ENCODE assay signal across 15 cellular contexts in genomic region chr19:55626350-55626749, GRCh38. TPM values are rescaled to one million over a fixed set of nuclear protein-coding genes. Genes with fewer than 3 reads are reported as not detected.
A peak's percentile ranks its signal among the peaks of the same experiment; 100 is the strongest.
DNase-seq lines count a peak whose midpoint lies in the region; ATAC-seq, FAIRE-seq and TF ChIP-seq lines count a peak whose summit lies in the region.
"Had no signal": no experiment of that assay in that cellular context is flagged by ENCODE, and none has a peak within 500 bp of the region (broad histone marks: within the 10 kb centered on the region; RNA-seq: fewer than 3 reads in every experiment).

No MANE protein-coding gene starts in this region.

- H3K79me2 ChIP-seq in neural progenitor cell (ENCODE audit: low read depth): peaks cover 12% of the 10 kb centered on the region

- TF ChIP-seq CTCF in foreskin keratinocyte (conservative IDR thresholded peaks at IDR 0.05) (no peak), neural progenitor cell (IDR thresholded peaks at IDR 0.05) (no peak)

- FAIRE-seq in HTR-8/SVneo (lab: Jason Lieb, UNC): no peak
- FAIRE-seq: G401.6 had no signal

- peak overlapping the region; percentile 42 for H3K4me3 Mint-ChIP-seq in activated CD4-positive, alpha-beta memory T cell treated with anti-CD3 and anti-CD28 coated beads for 36 hours
- H3K4me3 Mint-ChIP-seq in activated naive CD8-positive, alpha-beta T cell treated with anti-CD3 and anti-CD28 coated beads for 36 hours: peak overlapping the region; percentile 53
- H3K4me3 Mint-ChIP-seq in neural progenitor cell: no peak overlapping the region

- peaks cover 12% of the 10 kb centered on the region for H4K20me1 ChIP-seq in neural progenitor cell (ENCODE audit: low read depth)

- H3K36me3 ChIP-seq in neural progenitor cell: no peaks in the 10 kb centered on the region
- H3K36me3 ChIP-seq: thoracic aorta had no signal

- H3K27me3 ChIP-seq in foreskin keratinocyte: no peaks in the 10 kb centered on the region
- H3K27me3 ChIP-seq in neural progenitor cell: no peaks in the 10 kb centered on the region
- H3K27me3 ChIP-seq: left lung had no signal

- no peak overlapping the region for H3K27ac ChIP-seq in foreskin keratinocyte
- H3K27ac ChIP-seq in neural progenitor cell: no peak overlapping the region
- H3K27ac ChIP-seq: left lung, PC-9, thoracic aorta had no signal

- peaks cover 28% of the 10 kb centered on the region for H3K4me1 Mint-ChIP-seq in activated CD4-positive, alpha-beta memory T cell treated with anti-CD3 and anti-CD28 coated beads for 36 hours (ENCODE audit: low read depth)
- H3K4me1 Mint-ChIP-seq in activated naive CD8-positive, alpha-beta T cell treated with anti-CD3 and anti-CD28 coated beads for 36 hours: peaks cover 30% of the 10 kb centered on the region
- H3K4me1 Mint-ChIP-seq in neural progenitor cell: peaks cover 20% of the 10 kb centered on the region

- H3K4me1 ChIP-seq in foreskin keratinocyte (no peaks in the 10 kb centered on the region), neural progenitor cell (peaks cover 5% of the 10 kb centered on the region)

- intact Hi-C loops in activated CD4-positive, alpha-beta memory T cell treated with anti-CD3 and anti-CD28 coated beads for 36 hours (cut with micrococcal nuclease): loop anchor here (1.0 kb wide), 1 partner anchor 28 kb away; no protein-coding TSS in a partner anchor

- no peaks in the 10 kb centered on the region for H3K36me3 Mint-ChIP-seq in activated CD4-positive, alpha-beta memory T cell treated with anti-CD3 and anti-CD28 coated beads for 36 hours
- H3K36me3 Mint-ChIP-seq in activated naive CD8-positive, alpha-beta T cell treated with anti-CD3 and anti-CD28 coated beads for 36 hours: peaks cover 2% of the 10 kb centered on the region
- H3K36me3 Mint-ChIP-seq in neural progenitor cell: no peaks in the 10 kb centered on the region
- H3K36me3 Mint-ChIP-seq: naive B cell had no signal

- H3K4me2 ChIP-seq in neural progenitor cell: no peak overlapping the region
- H3K4me2 ChIP-seq: PC-9 had no signal

- DNase-seq in T follicular helper cell (ENCODE audit: low read depth) (peak; percentile 67), foreskin keratinocyte (no peak), HTR-8/SVneo (ENCODE audit: insufficient read length, low spot score) (no peak), neural progenitor cell (ENCODE audit: low spot score) (no peak)
- DNase-seq in activated CD4-positive, alpha-beta memory T cell treated with anti-CD3 and anti-CD28 coated beads for 36 hours: peak; percentile 76
- peak; percentile 65 for DNase-seq in activated naive CD8-positive, alpha-beta T cell treated with anti-CD3 and anti-CD28 coated beads for 36 hours
- DNase-seq in stimulated activated CD8-positive, alpha-beta memory T cell treated with anti-CD3 and anti-CD28 coated beads, Interleukin-4, amount 100 ng/mL, for 48 hours: peak; percentile 61
- DNase-seq: naive B cell, NCI-H345 had no signal

- no peak overlapping the region for H2AFZ ChIP-seq in neural progenitor cell (replicated peaks)
- H2AFZ ChIP-seq: PC-9 had no signal

- H3K4me3 ChIP-seq in neural progenitor cell: no peak overlapping the region
- H3K4me3 ChIP-seq: left lung, PC-9, thoracic aorta had no signal

- H3K9me3 ChIP-seq in neural progenitor cell (ENCODE audit: low read depth): no peaks in the 10 kb centered on the region
- H3K9me3 ChIP-seq: left lung, thoracic aorta had no signal

- H3F3A ChIP-seq in neural progenitor cell (ENCODE audit: low read depth): peaks cover 21% of the 10 kb centered on the region

- no peaks in the 10 kb centered on the region for H3K27me3 Mint-ChIP-seq in activated CD4-positive, alpha-beta memory T cell treated with anti-CD3 and anti-CD28 coated beads for 36 hours
- peaks cover 9% of the 10 kb centered on the region for H3K27me3 Mint-ChIP-seq in activated naive CD8-positive, alpha-beta T cell treated with anti-CD3 and anti-CD28 coated beads for 36 hours
- peaks cover 2% of the 10 kb centered on the region for H3K27me3 Mint-ChIP-seq in neural progenitor cell (ENCODE audit: insufficient read depth, low read depth)

- POLR2A ChIA-PET in activated CD4-positive, alpha-beta memory T cell treated with anti-CD3 and anti-CD28 coated beads for 36 hours (lab: Charles Lee): interaction anchor here (1.0 to 2.0 kb wide), 5 partner anchors 9 to 371 kb away, joined by 3 to 5 read pairs (median 4); partner anchors contain the start of genes FIZ1, ZNF580 and ZNF865

- H3K9ac ChIP-seq in neural progenitor cell: no peak overlapping the region

- peak overlapping the region; percentile 71 for H3K27ac Mint-ChIP-seq in activated CD4-positive, alpha-beta memory T cell treated with anti-CD3 and anti-CD28 coated beads for 36 hours
- H3K27ac Mint-ChIP-seq in activated naive CD8-positive, alpha-beta T cell treated with anti-CD3 and anti-CD28 coated beads for 36 hours: peak overlapping the region; percentile 78
- no peak overlapping the region for H3K27ac Mint-ChIP-seq in neural progenitor cell
- H3K27ac Mint-ChIP-seq: naive B cell had no signal

- no peaks in the 10 kb centered on the region for H3K9me3 Mint-ChIP-seq in activated CD4-positive, alpha-beta memory T cell treated with anti-CD3 and anti-CD28 coated beads for 36 hours
- H3K9me3 Mint-ChIP-seq in activated naive CD8-positive, alpha-beta T cell treated with anti-CD3 and anti-CD28 coated beads for 36 hours: no peaks in the 10 kb centered on the region
- H3K9me3 Mint-ChIP-seq in neural progenitor cell: no peaks in the 10 kb centered on the region

- no peak for ATAC-seq in foreskin keratinocyte
- ATAC-seq: HCT116, left lung, sciatic nerve had no signal

- CTCF ChIA-PET in activated CD4-positive, alpha-beta memory T cell treated with anti-CD3 and anti-CD28 coated beads for 36 hours (lab: Charles Lee): interaction anchor here (1.0 to 3.3 kb wide), 10 partner anchors 12 to 538 kb away, joined by 3 to 26 read pairs (median 6); partner anchors contain the start of gene ZNF865

RNA-seq across cellular contexts. Expression of gene ZNF784, which starts 2.0 kb away (rescaled TPM):
- 1 to 10 TPM; 3.9 to 4.4 TPM for total RNA-seq in activated CD4-positive, alpha-beta memory T cell treated with anti-CD3 and anti-CD28 coated beads for 36 hours
- total RNA-seq in activated naive CD8-positive, alpha-beta T cell treated with anti-CD3 and anti-CD28 coated beads for 36 hours: 1 to 10 TPM; 3.7 to 3.9 TPM
- 3.3 and 3.9 TPM in 2 replicates for total RNA-seq in foreskin keratinocyte
- polyA plus RNA-seq in foreskin keratinocyte: 4.1 and 4.7 TPM in 2 replicates
- 3.9 and 12.5 TPM in 2 replicates for total RNA-seq in neural progenitor cell (ENCODE audit: low replicate concordance)

RNA-seq across cellular contexts. Expression of gene ZNF580, which starts 14.5 kb away (rescaled TPM):
- 10 to 100 TPM; 23.4 to 23.5 TPM for total RNA-seq in activated CD4-positive, alpha-beta memory T cell treated with anti-CD3 and anti-CD28 coated beads for 36 hours
- 10 to 100 TPM; 29.6 to 30.6 TPM for total RNA-seq in activated naive CD8-positive, alpha-beta T cell treated with anti-CD3 and anti-CD28 coated beads for 36 hours
- total RNA-seq in foreskin keratinocyte (9.8 and 11.2 TPM in 2 replicates), neural progenitor cell (ENCODE audit: low replicate concordance) (2.8 and 13.4 TPM in 2 replicates)
- polyA plus RNA-seq in foreskin keratinocyte: 20.4 and 23.2 TPM in 2 replicates

RNA-seq across cellular contexts. Expression of gene ZNF581, which starts 17.1 kb away (rescaled TPM):
- 10 to 100 TPM; 19.2 to 20.1 TPM for total RNA-seq in activated CD4-positive, alpha-beta memory T cell treated with anti-CD3 and anti-CD28 coated beads for 36 hours
- 10 to 100 TPM; 39.9 to 42.3 TPM for total RNA-seq in activated naive CD8-positive, alpha-beta T cell treated with anti-CD3 and anti-CD28 coated beads for 36 hours
- total RNA-seq in foreskin keratinocyte: 21.6 and 22.1 TPM in 2 replicates
- 28.0 and 30.5 TPM in 2 replicates for polyA plus RNA-seq in foreskin keratinocyte
- 12.2 and 32.4 TPM in 2 replicates for total RNA-seq in neural progenitor cell (ENCODE audit: low replicate concordance)

RNA-seq across cellular contexts. Expression of gene ZNF865, which starts 20.9 kb away (rescaled TPM):
- total RNA-seq in activated CD4-positive, alpha-beta memory T cell treated with anti-CD3 and anti-CD28 coated beads for 36 hours: 10 to 100 TPM; 12.0 to 13.3 TPM
- 10 to 100 TPM; 10.5 to 10.7 TPM for total RNA-seq in activated naive CD8-positive, alpha-beta T cell treated with anti-CD3 and anti-CD28 coated beads for 36 hours
- 2.7 and 3.4 TPM in 2 replicates for total RNA-seq in foreskin keratinocyte
- 6.0 and 6.4 TPM in 2 replicates for polyA plus RNA-seq in foreskin keratinocyte
- 0.49 and 4.5 TPM in 2 replicates for total RNA-seq in neural progenitor cell (ENCODE audit: low replicate concordance)

RNA-seq across cellular contexts. Expression of gene CCDC106, which starts 21.7 kb away (rescaled TPM):
- total RNA-seq in activated CD4-positive, alpha-beta memory T cell treated with anti-CD3 and anti-CD28 coated beads for 36 hours: 1 to 10 TPM; 3.6 to 4.0 TPM
- total RNA-seq in activated naive CD8-positive, alpha-beta T cell treated with anti-CD3 and anti-CD28 coated beads for 36 hours: 10 to 100 TPM; 10.9 to 12.0 TPM
- 4.7 and 6.1 TPM in 2 replicates for total RNA-seq in foreskin keratinocyte
- polyA plus RNA-seq in foreskin keratinocyte: 7.9 and 9.3 TPM in 2 replicates
- 7.6 and 24.9 TPM in 2 replicates for total RNA-seq in neural progenitor cell (ENCODE audit: low replicate concordance)

Comparison
In these comparisons a context has a peak if more than half of its experiments do, and no peak if none do; other contexts are left out.
1. DNase-seq: peak in T follicular helper cell (single experiment), activated CD4-positive, alpha-beta memory T cell treated with anti-CD3 and anti-CD28 coated beads for 36 hours (single experiment), activated naive CD8-positive, alpha-beta T cell treated with anti-CD3 and anti-CD28 coated beads for 36 hours (single experiment) and stimulated activated CD8-positive, alpha-beta memory T cell treated with anti-CD3 and anti-CD28 coated beads, Interleukin-4, amount 100 ng/mL, for 48 hours (single experiment); none in foreskin keratinocyte (0 of 2), HTR-8/SVneo (single experiment) and neural progenitor cell (single experiment).